Comparison of ENCODE assay signal across 8 cellular contexts in the genomic region with DNA sequence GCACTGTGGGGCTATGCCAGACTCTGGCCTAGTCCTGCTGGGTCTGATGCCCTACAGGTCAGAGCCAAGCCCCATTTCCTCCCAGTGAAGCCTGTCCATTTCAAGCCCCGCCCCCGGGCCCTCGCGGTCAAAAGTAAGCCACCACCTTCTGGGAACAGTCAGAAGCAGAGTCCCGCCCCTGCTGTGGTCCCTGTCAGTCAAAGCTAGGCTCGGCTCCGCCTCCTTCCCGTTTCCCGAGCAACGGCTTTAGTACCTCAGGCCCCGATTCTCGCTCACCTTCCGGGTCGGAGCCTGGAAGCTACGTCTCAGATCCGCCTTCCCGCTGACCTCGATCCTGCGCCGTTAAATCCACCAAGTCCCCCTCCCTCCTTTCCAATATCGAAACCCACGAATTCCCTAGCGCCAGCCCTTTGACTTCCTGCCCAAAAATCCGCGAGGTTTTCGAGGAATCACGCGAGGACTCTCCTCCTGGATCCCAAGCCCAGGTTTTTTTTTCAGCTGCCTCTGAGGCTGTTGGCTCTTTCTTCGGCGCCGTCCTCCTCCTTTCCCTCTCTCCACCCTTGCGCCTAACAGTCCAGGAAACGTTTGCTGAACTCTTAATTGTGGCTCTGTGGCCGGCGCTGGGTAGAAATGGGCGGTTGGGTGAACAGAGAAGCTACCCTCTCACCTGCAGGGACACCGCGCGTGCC.
DNase-seq lines count a peak whose midpoint lies in the region; ATAC-seq and TF ChIP-seq lines count a peak whose summit lies in the region.

No MANE protein-coding gene starts in this region.

- H3K36me3 ChIP-seq in mucosa of stomach (ENCODE audit: control insufficient read depth, insufficient read depth, low read length): no peaks in the 10 kb centered on the region

- H3K4me1 ChIP-seq in mucosa of stomach (ENCODE audit: control insufficient read depth, insufficient read depth, low read length): peaks cover 24% of the 10 kb centered on the region

- H3K9ac ChIP-seq in mucosa of stomach (ENCODE audit: low read length): peak overlapping the region; percentile 85

- H3K4me3 ChIP-seq in mucosa of stomach (ENCODE audit: low read length): peak overlapping the region; percentile 61

- peaks cover 14% of the 10 kb centered on the region for H3K27me3 ChIP-seq in mucosa of stomach (ENCODE audit: control insufficient read depth, insufficient read depth, low read length)

- DNase-seq in DMS 273 (lab: John Stamatoyannopoulos, UW; ENCODE audit: unreplicated experiment) (peak; percentile 96), HuH-7.5 (ENCODE audit: low spot score) (peak; percentile 94), OCI-M1 (lab: John Stamatoyannopoulos, UW) (peak; percentile 99), erythroblast (lab: John Stamatoyannopoulos, UW) (peak; percentile 89 to 93)
- DNase-seq in activated T-cell treated with anti-CD3 and anti-CD28 coated beads, Interleukin-2, amount 50 U/mL, for 1 hour: peak; percentile 80
- peak; percentile 97 for DNase-seq in stimulated activated CD8-positive, alpha-beta memory T cell treated with anti-CD3 and anti-CD28 coated beads, Interleukin-4, amount 100 ng/mL, for 48 hours

- peak; percentile 59 for TF ChIP-seq POLR2A in erythroblast (IDR thresholded peaks at IDR 0.05; ENCODE audit: low read length)

- ATAC-seq in GM21515 (IDR thresholded peaks at IDR 0.05; ENCODE audit: unreplicated experiment): peak; percentile 91

- H3K9me3 ChIP-seq in mucosa of stomach (ENCODE audit: control insufficient read depth, low read length): no peaks in the 10 kb centered on the region

Comparison
In these comparisons a context has a peak if more than half of its experiments do, and no peak if none do; other contexts are left out.
1. Peak in every context shown above with its lines: DNase-seq, ATAC-seq and H3K4me3 ChIP-seq.